8 cellular contexts compared by ENCODE assay signal in genomic region chr1:40592107-40592773, GRCh38.
DNase-seq lines count a peak whose midpoint lies in the region; ATAC-seq and TF ChIP-seq lines count a peak whose summit lies in the region.

No MANE protein-coding gene starts in this region.

- TF ChIP-seq CTCF in smooth muscle cell (IDR thresholded peaks at IDR 0.05; ENCODE audit: borderline replicate concordance, insufficient read depth, poor library complexity, severe bottlenecking): peak; percentile 34

- H3K79me2 ChIP-seq in Karpas-422 (ENCODE audit: low read length): no peaks in the 10 kb centered on the region
- H3K79me2 ChIP-seq in smooth muscle cell (ENCODE audit: low read depth): no peaks in the 10 kb centered on the region

- WGBS in smooth muscle cell (ENCODE audit: low lambda C conversion rate): 71% methylated on average over 6 of the region's 6 CpGs

- H3K4me3 ChIP-seq in Karpas-422 (ENCODE audit: low read length) (no peak overlapping the region), SK-N-MC (no peak overlapping the region), smooth muscle cell (no peak overlapping the region)

- no peak for ATAC-seq in GM21381 (IDR thresholded peaks at IDR 0.05; ENCODE audit: unreplicated experiment)

- H3K9me3 ChIP-seq in Karpas-422 (ENCODE audit: low read length) (no peaks in the 10 kb centered on the region), SK-N-MC (ENCODE audit: low read depth, low read length) (no peaks in the 10 kb centered on the region), smooth muscle cell (replicated peaks; ENCODE audit: low read depth) (no peaks in the 10 kb centered on the region)

- peak; percentile 8 for DNase-seq in DMS153 treated with DMSO at 0.1 percent for 48 hours (lab: John Stamatoyannopoulos, UW; ENCODE audit: unreplicated experiment)
- DNase-seq in Karpas-422: peak; percentile 75
- DNase-seq in SK-N-MC (ENCODE audit: low read depth, low spot score): peak; percentile 6
- peak; percentile 16 for DNase-seq in germinal center (ENCODE audit: low spot score)
- DNase-seq in smooth muscle cell (lab: John Stamatoyannopoulos, UW; ENCODE audit: unreplicated experiment): no peak
- DNase-seq in foreskin melanocyte: no peak
- DNase-seq in AG08395 (ENCODE audit: low spot score): no peak

- H3K27ac ChIP-seq in Karpas-422 (ENCODE audit: low read length): no peak overlapping the region
- no peak overlapping the region for H3K27ac ChIP-seq in SK-N-MC
- H3K27ac ChIP-seq in smooth muscle cell (ENCODE audit: low read depth): no peak overlapping the region

- H3K4me1 ChIP-seq in Karpas-422 (ENCODE audit: low read length) (peaks cover 3% of the 10 kb centered on the region), smooth muscle cell (ENCODE audit: low read depth) (no peaks in the 10 kb centered on the region)

- no peaks in the 10 kb centered on the region for H3F3A ChIP-seq in smooth muscle cell (ENCODE audit: low read depth)

- H3K36me3 ChIP-seq in Karpas-422 (ENCODE audit: insufficient read depth, low read length) (no peaks in the 10 kb centered on the region), SK-N-MC (ENCODE audit: insufficient read depth, low read length) (no peaks in the 10 kb centered on the region), smooth muscle cell (ENCODE audit: low read depth) (no peaks in the 10 kb centered on the region)

- H2AFZ ChIP-seq in Karpas-422 (ENCODE audit: low read length) (no peak overlapping the region), smooth muscle cell (ENCODE audit: low read depth) (no peak overlapping the region)

- H3K27me3 ChIP-seq in Karpas-422 (ENCODE audit: low read length) (no peaks in the 10 kb centered on the region), smooth muscle cell (ENCODE audit: low read depth) (peaks cover 8% of the 10 kb centered on the region)

- H4K20me1 ChIP-seq in Karpas-422 (ENCODE audit: insufficient read depth, low read depth, low read length) (no peaks in the 10 kb centered on the region), smooth muscle cell (ENCODE audit: low read depth) (no peaks in the 10 kb centered on the region)

- H3K4me2 ChIP-seq in Karpas-422 (ENCODE audit: low read depth, low read length, poor library complexity, severe bottlenecking): no peak overlapping the region
- H3K4me2 ChIP-seq in smooth muscle cell: no peak overlapping the region

- H3K9me2 ChIP-seq in Karpas-422 (replicated peaks; ENCODE audit: insufficient read depth, low read length): no peaks in the 10 kb centered on the region

- H3K9ac ChIP-seq in Karpas-422 (ENCODE audit: low read length) (no peak overlapping the region), SK-N-MC (ENCODE audit: insufficient read length) (no peak overlapping the region), smooth muscle cell (ENCODE audit: low read depth) (no peak overlapping the region)

Comparison
In these comparisons a context has a peak if more than half of its experiments do, and no peak if none do; other contexts are left out.
1. DNase-seq: peak in DMS153 treated with DMSO at 0.1 percent for 48 hours (single experiment), Karpas-422 (single experiment), SK-N-MC (single experiment) and germinal center (single experiment); none in smooth muscle cell (single experiment), foreskin melanocyte (single experiment) and AG08395 (single experiment).